ENCODE assay signal across 1 cellular context in the genomic region with DNA sequence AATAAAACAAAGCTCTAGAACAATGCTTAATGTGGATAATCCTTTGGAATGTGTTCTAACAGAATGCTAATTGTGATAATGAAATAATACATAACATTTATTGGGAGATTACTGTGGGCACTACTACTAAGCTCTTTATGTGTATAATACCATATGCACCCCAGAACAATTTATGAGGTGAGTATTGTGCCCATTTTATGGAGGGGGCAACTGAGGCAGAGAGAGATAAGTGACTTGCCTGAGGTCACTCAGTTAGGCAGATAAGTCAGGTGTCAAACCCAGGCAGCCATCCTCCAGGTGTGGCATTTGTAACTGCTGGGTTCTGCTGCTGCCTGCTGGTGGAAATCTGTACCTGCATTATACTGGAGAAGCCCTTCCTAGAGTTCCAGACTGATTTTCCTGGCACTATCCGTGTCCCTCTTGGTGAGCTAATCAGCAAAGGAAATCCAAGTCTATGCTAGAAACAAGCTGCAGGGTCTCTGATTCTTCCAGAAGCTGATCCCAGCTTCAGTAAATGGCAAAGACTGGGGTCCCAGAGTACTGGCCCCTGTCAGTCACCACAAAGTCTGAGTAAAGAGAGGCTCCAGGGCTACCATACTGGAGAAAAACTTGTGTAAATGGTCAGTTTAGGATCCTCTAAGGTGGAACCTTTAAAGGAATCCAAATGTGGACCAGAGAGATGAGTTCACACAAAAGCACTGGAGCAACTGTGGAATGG.
TF ChIP-seq lines count a peak whose summit lies in the region.

No MANE protein-coding gene starts in this region.

TF ChIP-seq in K562, 482 proteins besides CTCF, POLR2A, EP300 and RAD21 (continued from another document):
- TF ChIP-seq TRIM25 (IDR thresholded peaks at IDR 0.05; ENCODE audit: borderline replicate concordance): no peak
- peak; percentile 58 for TF ChIP-seq RBM25 (IDR thresholded peaks at IDR 0.05; ENCODE audit: low read depth, low read length, severe bottlenecking)
- no peak for TF ChIP-seq XRCC4 (IDR thresholded peaks at IDR 0.05; ENCODE audit: extremely low read depth, insufficient read depth, insufficient read length)
- peak in 1 of 3 experiments; percentile 44 for TF ChIP-seq YY1 (IDR thresholded peaks at IDR 0.05; ENCODE audit: borderline replicate concordance in 1 of 3, control insufficient read depth in 1 of 3, extremely low read depth in 1 of 3, insufficient read depth in 3 of 3, insufficient read length in 1 of 3, insufficient replicate concordance in 2 of 3, low read depth in 1 of 3, low read length in 2 of 3)
- TF ChIP-seq ZNF695 (CRISPR knock-in tag; IDR thresholded peaks at IDR 0.05): no peak
- no peak for TF ChIP-seq HCFC1 (IDR thresholded peaks at IDR 0.05; ENCODE audit: low read depth, low read length)
